Comparison of ENCODE assay signal across 13 cellular contexts in the genomic region with DNA sequence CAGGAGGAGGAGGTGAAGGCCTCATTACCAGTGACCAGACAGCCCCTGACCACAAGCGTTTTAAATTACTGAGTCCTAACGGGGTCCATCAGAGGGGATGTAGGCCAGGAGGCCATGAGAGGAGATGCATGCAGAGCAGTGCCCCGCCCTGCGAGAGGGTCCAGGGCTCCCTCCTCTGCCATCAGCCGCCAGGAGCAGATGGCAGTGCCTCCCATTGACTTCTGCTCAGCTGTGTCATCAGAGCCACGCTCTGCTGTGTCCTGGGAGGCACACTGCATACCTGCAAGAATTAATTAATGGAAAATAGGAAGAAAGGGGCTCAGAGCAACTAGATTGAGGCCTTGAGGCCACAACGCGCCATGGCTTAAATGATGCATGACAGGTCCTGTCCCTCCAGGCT.
A peak's percentile ranks its signal among the peaks of the same experiment; 100 is the strongest.
DNase-seq lines count a peak whose midpoint lies in the region; TF ChIP-seq lines count a peak whose summit lies in the region.
"Had no signal": no experiment of that assay in that cellular context is flagged by ENCODE, and none has a peak within 500 bp of the region (broad histone marks: within the 10 kb centered on the region; RNA-seq: fewer than 3 reads in every experiment).

No MANE protein-coding gene starts in this region.

- TF ChIP-seq CTCF in H9 (conservative IDR thresholded peaks at IDR 0.05) (no peak), lower leg skin (IDR thresholded peaks at IDR 0.05) (no peak), spleen (IDR thresholded peaks at IDR 0.05 in 8 of 11, conservative IDR thresholded peaks at IDR 0.05 in 3 of 11) (no peak)

- H2AK5ac ChIP-seq in H9 (ENCODE audit: insufficient read length, low read length): no peak overlapping the region
- no peak overlapping the region for H2AK5ac ChIP-seq in trophoblast cell (ENCODE audit: low read length)

- no CpG with 5 or more reads among the region's 8 CpGs for WGBS in H9 (ENCODE audit: extremely low coverage, insufficient read length, low lambda C conversion rate)
- WGBS in trophoblast cell (ENCODE audit: extremely low coverage, insufficient coverage, insufficient read length): no CpG with 5 or more reads among the region's 8 CpGs
- 91 to 94% methylated on average over 8 of the region's 8 CpGs for WGBS in lower leg skin, 2 donors
- WGBS in spleen, 5 donors: 86 to 90% (median 88%) methylated on average over 8 of the region's 8 CpGs

- H2BK20ac ChIP-seq in H9 (ENCODE audit: low read depth, low read length, poor library complexity, severe bottlenecking): no peak overlapping the region

- H3K9me3 ChIP-seq in H9 (ENCODE audit: control insufficient read depth, low read depth, low read length): no peaks in the 10 kb centered on the region
- peaks cover 3% of the 10 kb centered on the region for H3K9me3 ChIP-seq in trophoblast cell (ENCODE audit: insufficient read depth, low read depth, low read length)
- H3K9me3 ChIP-seq in spleen: peaks cover 0 to 17% (median 0%) of the 10 kb centered on the region in 8 donors
- H3K9me3 ChIP-seq: BE2C had no signal

- no peaks in the 10 kb centered on the region for H3K23me2 ChIP-seq in H9 (ENCODE audit: insufficient read length, low read depth, low read length, poor library complexity, severe bottlenecking)

- no peak overlapping the region for H3K4ac ChIP-seq in H9 (ENCODE audit: low read depth, low read length)
- no peak overlapping the region for H3K4ac ChIP-seq in trophoblast cell (ENCODE audit: low read depth, low read length)

- H2BK12ac ChIP-seq in H9 (ENCODE audit: insufficient read length, low read depth, low read length) (no peak overlapping the region), trophoblast cell (ENCODE audit: low read length) (no peak overlapping the region)

- no peak overlapping the region for H2BK5ac ChIP-seq in H9 (ENCODE audit: insufficient read length, low read length)
- H2BK5ac ChIP-seq in trophoblast cell (ENCODE audit: low read depth, low read length, poor library complexity): no peak overlapping the region

- no peaks in the 10 kb centered on the region for H3K27me3 Mint-ChIP-seq in H9 (ENCODE audit: low read depth)
- H3K27me3 Mint-ChIP-seq: CD4-positive, alpha-beta memory T cell had no signal

- no peak overlapping the region for H3K4me2 ChIP-seq in H9 (ENCODE audit: insufficient read depth, insufficient read length, low read length)
- no peak overlapping the region for H3K4me2 ChIP-seq in trophoblast cell (ENCODE audit: low read length)

- H3K23ac ChIP-seq in H9 (ENCODE audit: insufficient read length, low read depth, low read length) (no peak overlapping the region), trophoblast cell (ENCODE audit: low read length) (no peak overlapping the region)

- H2AFZ ChIP-seq in H9 (ENCODE audit: low read length): no peak overlapping the region
- no peak overlapping the region for H2AFZ ChIP-seq in trophoblast cell (ENCODE audit: insufficient read depth, low read length, poor library complexity)
- H2AFZ ChIP-seq: GM23248 had no signal

- H3K18ac ChIP-seq in H9 (ENCODE audit: insufficient read length, low read depth, low read length) (no peak overlapping the region), trophoblast cell (ENCODE audit: low read length) (no peak overlapping the region)

- H3K79me1 ChIP-seq in H9 (ENCODE audit: insufficient read depth, low read depth, low read length, poor library complexity, severe bottlenecking) (no peaks in the 10 kb centered on the region), trophoblast cell (ENCODE audit: low read length) (no peaks in the 10 kb centered on the region)

- H4K12ac ChIP-seq in trophoblast cell (ENCODE audit: low read depth, low read length): no peak overlapping the region

- no peak overlapping the region for H3K4me3 Mint-ChIP-seq in H9
- H3K4me3 Mint-ChIP-seq: CD4-positive, alpha-beta memory T cell had no signal

- DNase-seq in H9: peak; percentile 19
- peak; percentile 78 for DNase-seq in NCI-H2171 treated with DMSO at 0.1 percent for 48 hours (lab: John Stamatoyannopoulos, UW)
- DNase-seq in cerebellum (ENCODE audit: low spot score): peak; percentile 80
- DNase-seq in trophoblast cell: no peak
- DNase-seq in lower leg skin (ENCODE audit: low spot score in 2 of 2): no peak
- no peak for DNase-seq in iPS-NIHi11 (ENCODE audit: low spot score)
- DNase-seq in spleen: no peak
- DNase-seq: BE2C; CD4-positive, alpha-beta memory T cell; COR-L47; GM23248 had no signal

- H3K14ac ChIP-seq in H9 (ENCODE audit: insufficient read depth, low read length) (no peak overlapping the region), trophoblast cell (ENCODE audit: low read length) (no peak overlapping the region)

- no peaks in the 10 kb centered on the region for H4K20me1 ChIP-seq in H9 (ENCODE audit: control insufficient read depth, insufficient read depth, insufficient read length)

- H3K4me3 ChIP-seq in trophoblast cell (ENCODE audit: low read depth, low read length): peak overlapping the region; percentile 36
- H3K4me3 ChIP-seq in lower leg skin (ENCODE audit: low read depth, poor library complexity, severe bottlenecking): no peak overlapping the region
- no peak overlapping the region for H3K4me3 ChIP-seq in spleen
- H3K4me3 ChIP-seq: GM12878, GM23248 had no signal

- no peak overlapping the region for H3K56ac ChIP-seq in H9 (ENCODE audit: insufficient read length, low read depth, low read length)

- H3K9ac ChIP-seq in H9 (ENCODE audit: extremely low read depth, insufficient read length, low read length): no peak overlapping the region
- no peak overlapping the region for H3K9ac ChIP-seq in trophoblast cell (ENCODE audit: low read length)
- H3K9ac ChIP-seq: GM23248 had no signal

- H3K36me3 ChIP-seq in trophoblast cell (ENCODE audit: control insufficient read depth in 1 of 2, insufficient read depth in 2 of 2, low read length in 2 of 2) (no peaks in the 10 kb centered on the region), spleen (no peaks in the 10 kb centered on the region)
- H3K36me3 ChIP-seq: BE2C had no signal

- intact Hi-C loops in lower leg skin (cut with DNase I; ENCODE audit: low total_unique reads): no loop called here
- intact Hi-C loops in spleen (cut with DNase I; ENCODE audit: low total_unique reads): no loop called here

- H4K8ac ChIP-seq in H9 (replicated peaks; ENCODE audit: insufficient read length, low read depth, low read length) (no peak overlapping the region), trophoblast cell (ENCODE audit: low read depth, low read length) (no peak overlapping the region)

- no peaks in the 10 kb centered on the region for H3K79me2 ChIP-seq in H9 (ENCODE audit: insufficient read depth, low read length)
- H3K79me2 ChIP-seq in trophoblast cell (ENCODE audit: control insufficient read depth, insufficient read depth, low read length, poor library complexity): no peaks in the 10 kb centered on the region

- H3K27me3 ChIP-seq in H9 (ENCODE audit: insufficient read depth, low read length) (no peaks in the 10 kb centered on the region), trophoblast cell (ENCODE audit: insufficient read depth, low read length) (no peaks in the 10 kb centered on the region), spleen (replicated peaks in 1 of 7) (peaks cover 0 to 5% (median 0%) of the 10 kb centered on the region in 7 donors)
- H3K27me3 ChIP-seq: BE2C had no signal

- H3K27ac ChIP-seq in H9 (ENCODE audit: insufficient read length, low read depth, low read length) (no peak overlapping the region), trophoblast cell (ENCODE audit: low read depth, low read length) (no peak overlapping the region), spleen (no peak overlapping the region)
- H3K27ac ChIP-seq: C4-2B, GM23248 had no signal

- no peak overlapping the region for H2BK15ac ChIP-seq in H9 (ENCODE audit: low read depth, low read length)

- no peak overlapping the region for H4K5ac ChIP-seq in H9 (ENCODE audit: insufficient read length, low read depth, low read length)

- H3K4me1 ChIP-seq in H9 (ENCODE audit: insufficient read depth, low read length) (no peaks in the 10 kb centered on the region), trophoblast cell (ENCODE audit: control insufficient read depth in 1 of 2, insufficient read depth in 2 of 2, low read length in 2 of 2) (no peaks in the 10 kb centered on the region), spleen (no peaks in the 10 kb centered on the region)
- H3K4me1 ChIP-seq: BE2C had no signal

- H3K9me3 Mint-ChIP-seq in H9: peaks cover 3 to 9% of the 10 kb centered on the region in 2 experiments; a peak in 2 of 5 replicates

- no peaks in the 10 kb centered on the region; a peak in 1 of 7 replicates for H3K36me3 Mint-ChIP-seq in H9 (ENCODE audit: insufficient read depth in 1 of 3, low read depth in 3 of 3)
- H3K36me3 Mint-ChIP-seq: CD4-positive, alpha-beta memory T cell had no signal

- no peak for TF ChIP-seq POLR2A in lower leg skin (IDR thresholded peaks at IDR 0.05)
- no peak for TF ChIP-seq POLR2A in spleen (IDR thresholded peaks at IDR 0.05)

- H3K27ac Mint-ChIP-seq in H9: no peak overlapping the region; a peak in 1 of 7 replicates
- H3K27ac Mint-ChIP-seq: CD4-positive, alpha-beta memory T cell had no signal

- H3T11ph ChIP-seq in H9 (ENCODE audit: low read length): no peak overlapping the region

- H4K91ac ChIP-seq in H9 (ENCODE audit: insufficient read length, low read depth, low read length) (no peak overlapping the region), trophoblast cell (ENCODE audit: low read depth, low read length) (no peak overlapping the region)

- H2BK120ac ChIP-seq in H9 (ENCODE audit: low read depth, low read length, poor library complexity, severe bottlenecking) (no peak overlapping the region), trophoblast cell (ENCODE audit: insufficient read depth, low read length, poor library complexity) (no peak overlapping the region)

- peaks cover under 1% of the 10 kb centered on the region in 2 experiments; a peak in 3 of 4 replicates for H3K4me1 Mint-ChIP-seq in H9
- H3K4me1 Mint-ChIP-seq: CD4-positive, alpha-beta memory T cell had no signal

Comparison
In these comparisons a context has a peak if more than half of its experiments do, and no peak if none do; other contexts are left out.
1. DNase-seq: peak in H9 (single experiment), NCI-H2171 treated with DMSO at 0.1 percent for 48 hours (single experiment) and cerebellum (single experiment); none in trophoblast cell (0 of 2), lower leg skin (0 of 2), iPS-NIHi11 (single experiment) and spleen (single experiment).